14 cellular contexts compared by ENCODE assay signal in genomic region chr2:235413084-235413483, GRCh38.
DNase-seq lines count a peak whose midpoint lies in the region; ATAC-seq and TF ChIP-seq lines count a peak whose summit lies in the region.
"Had no signal": no experiment of that assay in that cellular context is flagged by ENCODE, and none has a peak within 500 bp of the region (broad histone marks: within the 10 kb centered on the region; RNA-seq: fewer than 3 reads in every experiment).

No MANE protein-coding gene starts in this region.

- H3K36me3 ChIP-seq in left ventricle myocardium inferior (no peaks in the 10 kb centered on the region), endodermal cell (ENCODE audit: control insufficient read depth, insufficient read depth, low read length) (no peaks in the 10 kb centered on the region)

- TF ChIP-seq CTCF in left ventricle myocardium inferior (IDR thresholded peaks at IDR 0.05; ENCODE audit: borderline replicate concordance) (no peak), endodermal cell (conservative IDR thresholded peaks at IDR 0.05) (no peak), WTC11 (IDR thresholded peaks at IDR 0.05) (no peak)

- CTCF ChIA-PET in WTC11 (lab: Charles Lee): no interaction called here

- POLR2A ChIA-PET in WTC11 (lab: Charles Lee): no interaction called here

- peaks cover 7% of the 10 kb centered on the region for H3K27me3 Mint-ChIP-seq in endodermal cell (ENCODE audit: insufficient read depth)
- no peaks in the 10 kb centered on the region; the same call in 1 of the 2 replicates for H3K27me3 Mint-ChIP-seq in WTC11 (ENCODE audit: low read depth)

- intact Hi-C loops in left ventricle myocardium superior (cut with micrococcal nuclease): no loop called here
- intact Hi-C loops in left ventricle myocardium inferior (cut with micrococcal nuclease): no loop called here

- H3K9me3 Mint-ChIP-seq in endodermal cell: peaks cover 3% of the 10 kb centered on the region
- peaks cover 12% of the 10 kb centered on the region for H3K9me3 Mint-ChIP-seq in WTC11
- H3K9me3 Mint-ChIP-seq: CD4-positive, alpha-beta T cell had no signal

- ATAC-seq in left ventricle myocardium superior: peak; percentile 70
- ATAC-seq in HG03442 (IDR thresholded peaks at IDR 0.05; ENCODE audit: unreplicated experiment): no peak
- no peak for ATAC-seq in WTC11
- no peak for ATAC-seq in HG03520 (IDR thresholded peaks at IDR 0.05; ENCODE audit: unreplicated experiment)
- ATAC-seq: GM12878, HCT116 had no signal

- H3K4me3 ChIP-seq in left ventricle myocardium inferior (no peak overlapping the region), endodermal cell (ENCODE audit: low read length) (no peak overlapping the region)
- H3K4me3 ChIP-seq: GM12878, GM23248 had no signal

- no peaks in the 10 kb centered on the region for H3K9me3 ChIP-seq in left ventricle myocardium inferior (replicated peaks)
- no peaks in the 10 kb centered on the region for H3K9me3 ChIP-seq in endodermal cell (ENCODE audit: control insufficient read depth, low read length)

- H3K36me3 Mint-ChIP-seq in endodermal cell (ENCODE audit: low read depth) (no peaks in the 10 kb centered on the region), WTC11 (no peaks in the 10 kb centered on the region)

- H3K4me1 Mint-ChIP-seq in endodermal cell (peaks cover 6% of the 10 kb centered on the region), WTC11 (peaks cover 7% of the 10 kb centered on the region)
- H3K4me1 Mint-ChIP-seq: B cell had no signal

- H3K27ac Mint-ChIP-seq in endodermal cell: no peak overlapping the region
- no peak overlapping the region for H3K27ac Mint-ChIP-seq in WTC11
- H3K27ac Mint-ChIP-seq: B cell; CD4-positive, alpha-beta T cell had no signal

- 97% methylated on average over 1 of the region's 1 CpG; no CpG with 5 or more reads in 1 of the 2 experiments for WGBS in endodermal cell (ENCODE audit: insufficient coverage in 1 of 2, insufficient read length in 1 of 2), 2 experiments

- no peak overlapping the region for H3K9ac ChIP-seq in endodermal cell (ENCODE audit: extremely low read depth, low read length, poor library complexity, severe bottlenecking)
- H3K9ac ChIP-seq: GM23248 had no signal

- DNase-seq in left ventricle myocardium superior (no peak), left ventricle myocardium inferior (no peak), endodermal cell (peak; percentile 17), renal cortical epithelial cell (ENCODE audit: low read depth) (peak; percentile 30), WTC11 (ENCODE audit: low spot score) (no peak)
- DNase-seq: Calu3; CD4-positive, alpha-beta T cell; DMS 273 treated with DMSO at 0.1 percent for 48 hours; GM23248 had no signal

- H3K27ac ChIP-seq in left ventricle myocardium inferior (replicated peaks) (no peak overlapping the region), endodermal cell (ENCODE audit: low read depth, low read length) (no peak overlapping the region)
- H3K27ac ChIP-seq: GM23248 had no signal

- H3K4me1 ChIP-seq in left ventricle myocardium inferior (peaks cover 32% of the 10 kb centered on the region), endodermal cell (ENCODE audit: control insufficient read depth, insufficient read depth, low read length) (peaks cover 4% of the 10 kb centered on the region)

- H3K4me3 Mint-ChIP-seq in endodermal cell (no peak overlapping the region), WTC11 (no peak overlapping the region)
- H3K4me3 Mint-ChIP-seq: B cell; CD4-positive, alpha-beta T cell had no signal

- H3K27me3 ChIP-seq in left ventricle myocardium inferior (ENCODE audit: low read depth) (no peaks in the 10 kb centered on the region), endodermal cell (ENCODE audit: control insufficient read depth, insufficient read depth, low read length, poor library complexity, severe bottlenecking) (no peaks in the 10 kb centered on the region)

TF ChIP-seq in WTC11, 78 proteins besides CTCF, POLR2A, EP300 and RAD21:
- TF ChIP-seq ATF1 (CRISPR knock-in tag; IDR thresholded peaks at IDR 0.05): no peak
- no peak for TF ChIP-seq ZNF317 (CRISPR knock-in tag; IDR thresholded peaks at IDR 0.05; ENCODE audit: borderline replicate concordance, low read depth)
- TF ChIP-seq NR1H2 (CRISPR knock-in tag; IDR thresholded peaks at IDR 0.05): no peak
- TF ChIP-seq AR (CRISPR knock-in tag; IDR thresholded peaks at IDR 0.05): no peak
- no peak for TF ChIP-seq ZNF532 (CRISPR knock-in tag; IDR thresholded peaks at IDR 0.05; ENCODE audit: borderline replicate concordance)
- TF ChIP-seq ZNF121 (CRISPR knock-in tag; IDR thresholded peaks at IDR 0.05): no peak
- no peak for TF ChIP-seq ZNF138 (CRISPR knock-in tag; conservative IDR thresholded peaks at IDR 0.05)
- no peak for TF ChIP-seq FOXK1 (CRISPR knock-in tag; IDR thresholded peaks at IDR 0.05)
- no peak for TF ChIP-seq CREB1 (CRISPR knock-in tag; IDR thresholded peaks at IDR 0.05)
- no peak for TF ChIP-seq FOXP4 (CRISPR knock-in tag; IDR thresholded peaks at IDR 0.05)
- TF ChIP-seq RELA (CRISPR knock-in tag; IDR thresholded peaks at IDR 0.05; ENCODE audit: borderline replicate concordance): no peak
- TF ChIP-seq HMGA2 (CRISPR knock-in tag; IDR thresholded peaks at IDR 0.05): no peak
- TF ChIP-seq USF1 (CRISPR knock-in tag; IDR thresholded peaks at IDR 0.05): no peak

Comparison
In these comparisons a context has a peak if more than half of its experiments do, and no peak if none do; other contexts are left out.
1. DNase-seq: peak in endodermal cell (single experiment) and renal cortical epithelial cell (single experiment); none in left ventricle myocardium superior (single experiment), left ventricle myocardium inferior (single experiment) and WTC11 (single experiment).